In genomic region chr1:172394167-172394751, GRCh38 we compare ENCODE assay signal across 8 cellular contexts.
A peak's percentile ranks its signal among the peaks of the same experiment; 100 is the strongest.
DNase-seq lines count a peak whose midpoint lies in the region; ATAC-seq and FAIRE-seq lines count a peak whose summit lies in the region.

No MANE protein-coding gene starts in this region.

- FAIRE-seq in GM19239 (lab: Jason Lieb, UNC) = peak; percentile 99

- DNase-seq in GM19239 (ENCODE audit: insufficient read length, low spot score) (peak; percentile 45), NCI-H510A treated with DMSO at 0.1 percent for 48 hours (lab: John Stamatoyannopoulos, UW) (no peak), KBM-7 (no peak), AG08395 (ENCODE audit: low spot score) (no peak)
- peak; percentile 49 for DNase-seq in activated CD4-positive, alpha-beta T cell treated with anti-CD3 and anti-CD28 coated beads, Interleukin-2, amount 50 U/mL, for 1 hour
- peak; percentile 19 for DNase-seq in effector CD8-positive, alpha-beta T cell (lab: John Stamatoyannopoulos, UW)
- peak; percentile 43 for DNase-seq in stimulated activated CD4-positive, alpha-beta T cell treated with anti-CD3 and anti-CD28 coated beads, Interleukin-12 subunit alpha, Interleukin-12 subunit beta, amount 100 ng/mL, for 4 hours

- ATAC-seq in HG03108 (IDR thresholded peaks at IDR 0.05; ENCODE audit: unreplicated experiment) = peak; percentile 62

- in situ Hi-C loops in KBM-7 (cut with MboI; ENCODE audit: low pct_unique_long_range_greater_than_20kb, low sequenced_read_pairs) = no loop called here

Comparison
In these comparisons a context has a peak if more than half of its experiments do, and no peak if none do; other contexts are left out.
1. DNase-seq: peak in GM19239 (single experiment), activated CD4-positive, alpha-beta T cell treated with anti-CD3 and anti-CD28 coated beads, Interleukin-2, amount 50 U/mL, for 1 hour (single experiment), effector CD8-positive, alpha-beta T cell (single experiment) and stimulated activated CD4-positive, alpha-beta T cell treated with anti-CD3 and anti-CD28 coated beads, Interleukin-12 subunit alpha, Interleukin-12 subunit beta, amount 100 ng/mL, for 4 hours (single experiment); none in NCI-H510A treated with DMSO at 0.1 percent for 48 hours (single experiment), KBM-7 (single experiment) and AG08395 (single experiment).